ENCODE assay signal across 8 cellular contexts in genomic region chr6:150006961-150007464, GRCh38. TPM values are rescaled to one million over a fixed set of nuclear protein-coding genes. Genes with fewer than 3 reads are reported as not detected.
DNase-seq lines count a peak whose midpoint lies in the region; ATAC-seq lines count a peak whose summit lies in the region.

No MANE protein-coding gene starts in this region.

- peaks cover 2% of the 10 kb centered on the region for H3K36me3 Mint-ChIP-seq in activated CD4-positive, alpha-beta T cell treated with anti-CD3 and anti-CD28 coated beads for 36 hours (ENCODE audit: low read depth)
- H3K36me3 Mint-ChIP-seq in activated naive CD4-positive, alpha-beta T cell treated with anti-CD3 and anti-CD28 coated beads, Interleukin-2, amount 50 U/mL, for 72 hours = peaks cover 0 to 4% of the 10 kb centered on the region in 2 donors

- H3K9me3 Mint-ChIP-seq in activated CD4-positive, alpha-beta T cell treated with anti-CD3 and anti-CD28 coated beads for 36 hours (ENCODE audit: low read depth) = peaks cover 3% of the 10 kb centered on the region
- H3K9me3 Mint-ChIP-seq in activated naive CD4-positive, alpha-beta T cell treated with anti-CD3 and anti-CD28 coated beads, Interleukin-2, amount 50 U/mL, for 72 hours = no peaks in the 10 kb centered on the region

- peaks cover 40% of the 10 kb centered on the region for H3K27me3 Mint-ChIP-seq in activated CD4-positive, alpha-beta T cell treated with anti-CD3 and anti-CD28 coated beads for 36 hours

- ATAC-seq in activated CD4-positive, alpha-beta T cell treated with anti-CD3 and anti-CD28 coated beads for 36 hours = peak; percentile 70
- ATAC-seq in activated naive CD4-positive, alpha-beta T cell treated with anti-CD3 and anti-CD28 coated beads, Interleukin-2, amount 50 U/mL, for 72 hours = peak; percentile 49 to 73
- ATAC-seq in GM19324 (IDR thresholded peaks at IDR 0.05; ENCODE audit: low FRiP score, unreplicated experiment) = no peak

- intact Hi-C loops in activated CD4-positive, alpha-beta T cell treated with anti-CD3 and anti-CD28 coated beads for 36 hours (cut with DNase I, micrococcal nuclease) = loop anchor here in 1 of 2 experiments (2.0 to 10.0 kb wide), 5 partner anchors 66 to 1448 kb away; partner anchors contain the start of genes GINM1, PLEKHG1 and RMND1

- peaks cover 39% of the 10 kb centered on the region for H3K4me1 Mint-ChIP-seq in activated CD4-positive, alpha-beta T cell treated with anti-CD3 and anti-CD28 coated beads for 36 hours

- CTCF ChIA-PET in activated CD4-positive, alpha-beta T cell treated with anti-CD3 and anti-CD28 coated beads for 36 hours (lab: Charles Lee) = interaction anchor here (0.5 to 1.6 kb wide), 8 partner anchors 10 to 592 kb away, joined by 3 to 11 read pairs (median 3); partner anchors contain the start of gene PLEKHG1

- DNase-seq in activated CD4-positive, alpha-beta T cell treated with anti-CD3 and anti-CD28 coated beads for 36 hours = peak; percentile 79
- DNase-seq in activated CD4-positive, alpha-beta T cell treated with anti-CD3 and anti-CD28 coated beads for 1 hour = no peak
- DNase-seq in NAMALWA (ENCODE audit: low spot score) (peak; percentile 69), lung microvascular endothelial cell (ENCODE audit: low read depth in 2 of 2) (peak; percentile 36 to 48), COLO668 (lab: John Stamatoyannopoulos, UW; ENCODE audit: unreplicated experiment) (no peak), superior temporal gyrus (ENCODE audit: extremely low spot score) (no peak)
- peak in 1 of 2 donors; percentile 43 for DNase-seq in activated naive CD4-positive, alpha-beta T cell treated with anti-CD3 and anti-CD28 coated beads, Interleukin-2, amount 50 U/mL, for 72 hours (ENCODE audit: low spot score in 2 of 2)

- H3K27ac Mint-ChIP-seq in activated CD4-positive, alpha-beta T cell treated with anti-CD3 and anti-CD28 coated beads for 36 hours = no peak overlapping the region
- H3K27ac Mint-ChIP-seq in activated naive CD4-positive, alpha-beta T cell treated with anti-CD3 and anti-CD28 coated beads, Interleukin-2, amount 50 U/mL, for 72 hours = no peak overlapping the region

- H3K4me3 Mint-ChIP-seq in activated CD4-positive, alpha-beta T cell treated with anti-CD3 and anti-CD28 coated beads for 36 hours = no peak overlapping the region

- POLR2A ChIA-PET in activated CD4-positive, alpha-beta T cell treated with anti-CD3 and anti-CD28 coated beads for 36 hours (lab: Charles Lee) = interaction anchor here (0.6 kb wide), 2 partner anchors 103 to 367 kb away, joined by 3 to 4 read pairs; no protein-coding TSS in a partner anchor

RNA-seq across cellular contexts. Expression of gene RAET1L, which starts 18.3 kb away (rescaled TPM):
- total RNA-seq in activated CD4-positive, alpha-beta T cell treated with anti-CD3 and anti-CD28 coated beads for 36 hours = not detected
- total RNA-seq in activated naive CD4-positive, alpha-beta T cell treated with anti-CD3 and anti-CD28 coated beads, Interleukin-2, amount 50 U/mL, for 72 hours = not detected
- total RNA-seq in lung microvascular endothelial cell = not detected in 2 replicates

RNA-seq across cellular contexts. Expression of gene ULBP1, which starts 43.3 kb away (rescaled TPM):
- 1 to 10 TPM; 2.7 to 5.0 TPM for total RNA-seq in activated CD4-positive, alpha-beta T cell treated with anti-CD3 and anti-CD28 coated beads for 36 hours
- under 1 TPM; 0.77 to 0.99 TPM for total RNA-seq in activated naive CD4-positive, alpha-beta T cell treated with anti-CD3 and anti-CD28 coated beads, Interleukin-2, amount 50 U/mL, for 72 hours
- total RNA-seq in lung microvascular endothelial cell = under 0.01 and 0.22 TPM in 2 replicates

Comparison
In these comparisons a context has a peak if more than half of its experiments do, and no peak if none do; other contexts are left out.
1. DNase-seq: peak in activated CD4-positive, alpha-beta T cell treated with anti-CD3 and anti-CD28 coated beads for 36 hours (single experiment), NAMALWA (single experiment) and lung microvascular endothelial cell (2 of 2); none in activated CD4-positive, alpha-beta T cell treated with anti-CD3 and anti-CD28 coated beads for 1 hour (single experiment), COLO668 (single experiment) and superior temporal gyrus (single experiment).